Comparison of ENCODE assay signal across 8 cellular contexts in genomic region chr12:47812797-47813490, GRCh38. TPM values are rescaled to one million over a fixed set of nuclear protein-coding genes. Genes with fewer than 3 reads are reported as not detected.
DNase-seq lines count a peak whose midpoint lies in the region; TF ChIP-seq lines count a peak whose summit lies in the region.

No MANE protein-coding gene starts in this region.

- no peak overlapping the region for H4K5ac ChIP-seq in mesendoderm (ENCODE audit: low read length)

- CTCF ChIA-PET in GM10248 (lab: Yijun Ruan, JAX), result interaction anchor here (1.1 to 31.1 kb wide), 16 partner anchors 8 to 97 kb away, joined by 3 to 685 read pairs (median 4); partner anchors contain the start of gene RAPGEF3
- CTCF ChIA-PET in HEK293T (lab: Yijun Ruan, JAX), result interaction anchor here (0.7 to 2.4 kb wide), 6 partner anchors 12 to 95 kb away, joined by 3 to 18 read pairs (median 4); no protein-coding TSS in a partner anchor
- CTCF ChIA-PET in activated CD4-positive, alpha-beta memory T cell treated with anti-CD3 and anti-CD28 coated beads, Interleukin-2, amount 10 ng/mL, durations not matched to agents 7 days and 5 days (lab: Charles Lee), result interaction anchor here (0.9 to 30.7 kb wide), 10 partner anchors 9 to 358 kb away, joined by 3 to 578 read pairs (median 6); no protein-coding TSS in a partner anchor

- no peak overlapping the region for H3K23ac ChIP-seq in mesendoderm (ENCODE audit: low read length)

- H2BK5ac ChIP-seq in mesendoderm (ENCODE audit: low read length), result peak overlapping the region; percentile 25

- H3K4me1 ChIP-seq in mesendoderm (ENCODE audit: control insufficient read depth, low read depth, low read length), result peaks cover 59% of the 10 kb centered on the region

- H3K79me1 ChIP-seq in mesendoderm (ENCODE audit: low read length), result peaks cover 31% of the 10 kb centered on the region

- peaks cover 69% of the 10 kb centered on the region for H3K36me3 Mint-ChIP-seq in activated CD4-positive, alpha-beta memory T cell treated with anti-CD3 and anti-CD28 coated beads, Interleukin-2, amount 10 ng/mL, durations not matched to agents 7 days and 5 days (ENCODE audit: low read depth)

- peak overlapping the region; percentile 51 for H3K9ac ChIP-seq in mesendoderm (ENCODE audit: low read length)

- no peak overlapping the region for H2AK5ac ChIP-seq in mesendoderm (ENCODE audit: low read length)

- peak overlapping the region; percentile 75 for H3K18ac ChIP-seq in mesendoderm (ENCODE audit: low read length)

- no peak overlapping the region for H2BK15ac ChIP-seq in mesendoderm (replicated peaks; ENCODE audit: low read depth)

- peaks cover 89% of the 10 kb centered on the region for H3K79me2 ChIP-seq in mesendoderm (ENCODE audit: control insufficient read depth, insufficient read depth, low read length)

- H3K36me3 ChIP-seq in mesendoderm (ENCODE audit: control insufficient read depth, insufficient read depth, low read length), result no peaks in the 10 kb centered on the region

- peak; percentile 93 for DNase-seq in GM10248 (ENCODE audit: extremely low spot score)
- peak; percentile 58 for DNase-seq in HEK293T (ENCODE audit: extremely low spot score)
- peak; percentile 99 for DNase-seq in NB4 (ENCODE audit: low read depth)
- DNase-seq in activated CD4-positive, alpha-beta memory T cell treated with anti-CD3 and anti-CD28 coated beads, Interleukin-2, amount 10 ng/mL, durations not matched to agents 7 days and 5 days, result peak; percentile 96
- peak; percentile 90 for DNase-seq in ecto neural progenitor cell (ENCODE audit: low spot score)
- peak; percentile 97 for DNase-seq in mesendoderm
- peak; percentile 74 for DNase-seq in stimulated activated CD8-positive, alpha-beta memory T cell treated with anti-CD3 and anti-CD28 coated beads, Interleukin-15, amount 100 ng/mL, for 1 hour (ENCODE audit: low read depth)
- no peak for DNase-seq in cortex of kidney (lab: John Stamatoyannopoulos, UW)

- no peaks in the 10 kb centered on the region for H3K27me3 ChIP-seq in mesendoderm (ENCODE audit: insufficient read depth, low read length, poor library complexity)

- peak overlapping the region; percentile 21 for H2BK120ac ChIP-seq in mesendoderm (ENCODE audit: low read depth, low read length)

- peaks cover 82% of the 10 kb centered on the region for H3K4me1 Mint-ChIP-seq in activated CD4-positive, alpha-beta memory T cell treated with anti-CD3 and anti-CD28 coated beads, Interleukin-2, amount 10 ng/mL, durations not matched to agents 7 days and 5 days

- H3K4me3 Mint-ChIP-seq in activated CD4-positive, alpha-beta memory T cell treated with anti-CD3 and anti-CD28 coated beads, Interleukin-2, amount 10 ng/mL, durations not matched to agents 7 days and 5 days, result peak overlapping the region; percentile 89

- no peak overlapping the region for H4K8ac ChIP-seq in mesendoderm (ENCODE audit: low read depth, low read length)

- peak overlapping the region; percentile 79 for H3K27ac ChIP-seq in mesendoderm (ENCODE audit: low read depth, low read length)

- TF ChIP-seq CTCF in GM10248 (IDR thresholded peaks at IDR 0.05; ENCODE audit: control extremely low read depth, extremely low read depth, low read depth, missing control alignments) (no peak), NB4 (IDR thresholded peaks at IDR 0.05; ENCODE audit: low read depth, low read length) (no peak)

- no peaks in the 10 kb centered on the region for H3K9me3 Mint-ChIP-seq in activated CD4-positive, alpha-beta memory T cell treated with anti-CD3 and anti-CD28 coated beads, Interleukin-2, amount 10 ng/mL, durations not matched to agents 7 days and 5 days

- no peaks in the 10 kb centered on the region for H3K27me3 Mint-ChIP-seq in activated CD4-positive, alpha-beta memory T cell treated with anti-CD3 and anti-CD28 coated beads, Interleukin-2, amount 10 ng/mL, durations not matched to agents 7 days and 5 days

- TF ChIP-seq POLR2A in NB4 (IDR thresholded peaks at IDR 0.05; ENCODE audit: extremely low read depth, insufficient read length), result peak; percentile 73

- H3K4ac ChIP-seq in mesendoderm (ENCODE audit: low read depth, low read length), result peak overlapping the region; percentile 90

- POLR2A ChIA-PET in GM10248 (lab: Yijun Ruan, JAX) (interaction anchor here (1.3 to 2.2 kb wide), 2 partner anchors 19 to 20 kb away, joined by 3 to 12 read pairs; no protein-coding TSS in a partner anchor), HEK293T (lab: Yijun Ruan, JAX) (interaction anchor here (1.0 to 3.9 kb wide), 7 partner anchors 9 to 106 kb away, joined by 3 to 32 read pairs (median 5); no protein-coding TSS in a partner anchor)
- POLR2A ChIA-PET in activated CD4-positive, alpha-beta memory T cell treated with anti-CD3 and anti-CD28 coated beads, Interleukin-2, amount 10 ng/mL, durations not matched to agents 7 days and 5 days (lab: Charles Lee), result interaction anchor here (0.8 to 37.8 kb wide), 20 partner anchors 7 to 597 kb away, joined by 3 to 1018 read pairs (median 4); partner anchors contain the start of genes ASB8, HDAC7 and RPAP3

- peak overlapping the region; percentile 59 for H3K56ac ChIP-seq in mesendoderm (ENCODE audit: low read length)

- WGBS in mesendoderm (ENCODE audit: extremely low coverage, insufficient coverage, low lambda C conversion rate), result no CpG with 5 or more reads among the region's 37 CpGs

- H3K4me2 ChIP-seq in mesendoderm (ENCODE audit: low read length), result peak overlapping the region; percentile 49

- peak overlapping the region; percentile 93 for H3K27ac Mint-ChIP-seq in activated CD4-positive, alpha-beta memory T cell treated with anti-CD3 and anti-CD28 coated beads, Interleukin-2, amount 10 ng/mL, durations not matched to agents 7 days and 5 days

- H3K4me3 ChIP-seq in NB4 (ENCODE audit: low read depth, low read length) (peak overlapping the region; percentile 60), mesendoderm (ENCODE audit: low read length) (no peak overlapping the region)

TF ChIP-seq in HEK293T, 16 proteins besides CTCF, POLR2A, EP300 and RAD21:
- no peak for TF ChIP-seq NFRKB (IDR thresholded peaks at IDR 0.05)
- TF ChIP-seq TARDBP (IDR thresholded peaks at IDR 0.05), result no peak
- no peak for TF ChIP-seq FOXK2 (IDR thresholded peaks at IDR 0.05)
- no peak for TF ChIP-seq BHLHE40 (IDR thresholded peaks at IDR 0.05; ENCODE audit: borderline replicate concordance)
- TF ChIP-seq, protein P1, sequence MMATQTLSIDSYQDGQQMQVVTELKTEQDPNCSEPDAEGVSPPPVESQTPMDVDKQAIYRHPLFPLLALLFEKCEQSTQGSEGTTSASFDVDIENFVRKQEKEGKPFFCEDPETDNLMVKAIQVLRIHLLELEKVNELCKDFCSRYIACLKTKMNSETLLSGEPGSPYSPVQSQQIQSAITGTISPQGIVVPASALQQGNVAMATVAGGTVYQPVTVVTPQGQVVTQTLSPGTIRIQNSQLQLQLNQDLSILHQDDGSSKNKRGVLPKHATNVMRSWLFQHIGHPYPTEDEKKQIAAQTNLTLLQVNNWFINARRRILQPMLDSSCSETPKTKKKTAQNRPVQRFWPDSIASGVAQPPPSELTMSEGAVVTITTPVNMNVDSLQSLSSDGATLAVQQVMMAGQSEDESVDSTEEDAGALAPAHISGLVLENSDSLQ (IDR thresholded peaks at IDR 0.05), result no peak
- no peak for TF ChIP-seq SUZ12 (IDR thresholded peaks at IDR 0.05)
- no peak for TF ChIP-seq L3MBTL2 (conservative IDR thresholded peaks at IDR 0.05)
- TF ChIP-seq ZNF384 (IDR thresholded peaks at IDR 0.05), result no peak
- TF ChIP-seq ARNT (IDR thresholded peaks at IDR 0.05), result no peak
- no peak for TF ChIP-seq HDGF (IDR thresholded peaks at IDR 0.05; ENCODE audit: borderline replicate concordance)
- TF ChIP-seq SP1 (IDR thresholded peaks at IDR 0.05), result no peak
- no peak for TF ChIP-seq LEF1 (IDR thresholded peaks at IDR 0.05; ENCODE audit: borderline replicate concordance)
- TF ChIP-seq FOXA1 (IDR thresholded peaks at IDR 0.05), result no peak

RNA-seq across cellular contexts. Expression of gene HDAC7, which starts 6.8 kb away (rescaled TPM):
- total RNA-seq in activated CD4-positive, alpha-beta memory T cell treated with anti-CD3 and anti-CD28 coated beads, Interleukin-2, amount 10 ng/mL, durations not matched to agents 7 days and 5 days, result 100 to 1,000 TPM; 315 to 328 TPM
- polyA plus RNA-seq in mesendoderm (2013, experiment 1 of 2), result 50.1 TPM
- 51.3 TPM for polyA plus RNA-seq in mesendoderm (2013, experiment 2 of 2)

RNA-seq across cellular contexts. Expression of gene SLC48A1, which starts 39.9 kb away (rescaled TPM):
- 10 to 100 TPM; 19.4 to 22.6 TPM for total RNA-seq in activated CD4-positive, alpha-beta memory T cell treated with anti-CD3 and anti-CD28 coated beads, Interleukin-2, amount 10 ng/mL, durations not matched to agents 7 days and 5 days
- polyA plus RNA-seq in mesendoderm (2013, experiment 1 of 2), result 9.6 TPM
- polyA plus RNA-seq in mesendoderm (2013, experiment 2 of 2), result 9.2 TPM

RNA-seq across cellular contexts. Expression of gene RAPGEF3, which starts 54.3 kb away (rescaled TPM):
- total RNA-seq in activated CD4-positive, alpha-beta memory T cell treated with anti-CD3 and anti-CD28 coated beads, Interleukin-2, amount 10 ng/mL, durations not matched to agents 7 days and 5 days, result 1 to 10 TPM; 1.4 to 1.6 TPM
- polyA plus RNA-seq in mesendoderm (2013, experiment 1 of 2), result 7.8 TPM
- polyA plus RNA-seq in mesendoderm (2013, experiment 2 of 2), result 7.4 TPM
